9 cellular contexts compared by ENCODE assay signal in the genomic region with DNA sequence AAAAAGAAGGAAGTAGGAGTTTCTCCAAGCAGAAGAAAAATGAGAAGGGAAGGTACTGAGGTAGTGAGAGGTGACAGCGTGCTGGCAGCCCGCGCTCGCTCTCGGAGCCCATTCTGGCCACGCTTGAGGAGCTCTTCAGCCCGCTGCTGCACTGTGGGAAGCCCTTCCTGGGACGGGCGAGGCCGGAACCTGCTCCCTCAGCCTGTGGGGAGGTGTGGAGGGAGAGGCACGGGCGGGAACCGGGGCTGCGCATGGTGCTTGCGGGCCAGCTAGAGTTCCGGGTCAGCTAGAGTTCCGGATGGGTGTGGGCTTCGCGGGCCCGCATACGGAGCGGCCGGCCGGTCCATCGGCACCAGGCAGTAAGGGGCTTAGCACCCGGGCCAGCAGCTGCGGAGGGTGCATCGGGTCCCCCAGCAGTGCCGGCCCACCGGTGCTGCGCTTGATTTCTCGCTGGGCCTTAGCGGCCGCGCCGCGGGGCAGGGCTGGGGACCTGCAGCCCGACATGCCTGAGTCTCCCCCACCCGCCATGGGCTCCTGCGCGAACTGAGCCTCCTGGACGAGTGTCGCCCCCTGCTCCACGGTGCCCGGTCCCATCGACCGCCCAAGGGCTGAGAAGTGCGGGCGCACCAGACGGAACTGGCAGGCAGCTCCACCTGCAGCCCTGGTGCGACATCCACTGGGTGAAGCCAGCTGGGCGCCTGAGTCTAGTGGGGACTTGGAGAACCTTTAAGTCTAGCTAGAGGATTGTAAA. TPM values are rescaled to one million over a fixed set of nuclear protein-coding genes. Genes with fewer than 3 reads are reported as not detected.
DNase-seq lines count a peak whose midpoint lies in the region; ATAC-seq and TF ChIP-seq lines count a peak whose summit lies in the region.
"Had no signal": no experiment of that assay in that cellular context is flagged by ENCODE, and none has a peak within 500 bp of the region (broad histone marks: within the 10 kb centered on the region; RNA-seq: fewer than 3 reads in every experiment).

No MANE protein-coding gene starts in this region.

- no peaks in the 10 kb centered on the region for H3K23me2 ChIP-seq in H9 (ENCODE audit: insufficient read length, low read depth, low read length, poor library complexity, severe bottlenecking)

- no peaks in the 10 kb centered on the region for H4K20me1 ChIP-seq in H9 (ENCODE audit: control insufficient read depth, insufficient read depth, insufficient read length)

- no peaks in the 10 kb centered on the region for H3K4me1 ChIP-seq in H9 (ENCODE audit: insufficient read depth, low read length)
- H3K4me1 ChIP-seq in left lung = peaks cover 5 to 9% of the 10 kb centered on the region in 2 donors

- no peaks in the 10 kb centered on the region for H3K36me3 ChIP-seq in left lung

- intact Hi-C loops in left lung (cut with DNase I) = no loop called here

- H3K14ac ChIP-seq in H9 (ENCODE audit: insufficient read depth, low read length) = no peak overlapping the region

- H2BK15ac ChIP-seq in H9 (ENCODE audit: low read depth, low read length) = no peak overlapping the region

- WGBS in H9 (ENCODE audit: extremely low coverage, insufficient read length, low lambda C conversion rate) = no CpG with 5 or more reads among the region's 52 CpGs

- H3K4me3 ChIP-seq in left lung = peak overlapping the region; percentile 11 to 45

- DNase-seq in ACHN (peak; percentile 69), H9 (peak; percentile 39), left lung (peak; percentile 61 to 86), islet precursor cell (no peak), NK-92 (lab: John Stamatoyannopoulos, UW; ENCODE audit: unreplicated experiment) (no peak), NCI-H2107 (lab: John Stamatoyannopoulos, UW) (no peak)
- peak; percentile 44 to 55 for DNase-seq in activated T-cell treated with anti-CD3 and anti-CD28 coated beads, Interleukin-2, amount 50 U/mL, for 48 hours

- no peak overlapping the region for H2AFZ ChIP-seq in H9 (ENCODE audit: low read length)

- no peak overlapping the region for H3K27ac ChIP-seq in H9 (ENCODE audit: insufficient read length, low read depth, low read length)
- peak overlapping the region in 1 of 2 donors; percentile 23 for H3K27ac ChIP-seq in left lung

- H3K4me1 Mint-ChIP-seq in H9 = peaks cover 21 to 24% of the 10 kb centered on the region in 2 experiments

- peaks cover 12% of the 10 kb centered on the region for H3K27me3 Mint-ChIP-seq in H9 (ENCODE audit: low read depth)

- H2BK12ac ChIP-seq in H9 (ENCODE audit: insufficient read length, low read depth, low read length) = no peak overlapping the region

- no peak overlapping the region for H2BK120ac ChIP-seq in H9 (ENCODE audit: low read depth, low read length, poor library complexity, severe bottlenecking)

- H3K4me3 Mint-ChIP-seq in H9 = no peak overlapping the region

- H3K79me2 ChIP-seq in H9 (ENCODE audit: insufficient read depth, low read length) = no peaks in the 10 kb centered on the region

- TF ChIP-seq CTCF in H9 (conservative IDR thresholded peaks at IDR 0.05) (no peak), left lung (IDR thresholded peaks at IDR 0.05) (no peak)

- H3K9ac ChIP-seq in H9 (ENCODE audit: extremely low read depth, insufficient read length, low read length) = no peak overlapping the region

- H3T11ph ChIP-seq in H9 (ENCODE audit: low read length) = no peak overlapping the region

- no peak overlapping the region for H3K23ac ChIP-seq in H9 (ENCODE audit: insufficient read length, low read depth, low read length)

- H4K8ac ChIP-seq in H9 (replicated peaks; ENCODE audit: insufficient read length, low read depth, low read length) = no peak overlapping the region

- peak; percentile 91 for ATAC-seq in left lung
- no peak for ATAC-seq in GM19452 (IDR thresholded peaks at IDR 0.05; ENCODE audit: unreplicated experiment)
- ATAC-seq: Panc1 had no signal

- no peaks in the 10 kb centered on the region for H3K9me3 ChIP-seq in H9 (ENCODE audit: control insufficient read depth, low read depth, low read length)
- no peaks in the 10 kb centered on the region for H3K9me3 ChIP-seq in left lung

- no peak overlapping the region for H3K56ac ChIP-seq in H9 (ENCODE audit: insufficient read length, low read depth, low read length)

- no peaks in the 10 kb centered on the region; a peak in 1 of 5 replicates for H3K9me3 Mint-ChIP-seq in H9

- no peaks in the 10 kb centered on the region for H3K27me3 ChIP-seq in H9 (ENCODE audit: insufficient read depth, low read length)
- H3K27me3 ChIP-seq in left lung = peaks cover 11 to 37% of the 10 kb centered on the region in 2 donors

- H4K91ac ChIP-seq in H9 (ENCODE audit: insufficient read length, low read depth, low read length) = no peak overlapping the region

- H2AK5ac ChIP-seq in H9 (ENCODE audit: insufficient read length, low read length) = no peak overlapping the region

- H3K18ac ChIP-seq in H9 (ENCODE audit: insufficient read length, low read depth, low read length) = no peak overlapping the region

- H3K4ac ChIP-seq in H9 (ENCODE audit: low read depth, low read length) = no peak overlapping the region

- H3K4me2 ChIP-seq in H9 (ENCODE audit: insufficient read depth, insufficient read length, low read length) = no peak overlapping the region

- H2BK20ac ChIP-seq in H9 (ENCODE audit: low read depth, low read length, poor library complexity, severe bottlenecking) = no peak overlapping the region

- no peak overlapping the region for H4K5ac ChIP-seq in H9 (ENCODE audit: insufficient read length, low read depth, low read length)

- in situ Hi-C loops in ACHN (cut with HindIII; ENCODE audit: low pct_ligation_motif_present, low pct_unique_long_range_greater_than_20kb, low sequenced_read_pairs) = no loop called here

- peaks cover 0 to 2% (median 0%) of the 10 kb centered on the region in 3 experiments; a peak in 1 of 7 replicates for H3K36me3 Mint-ChIP-seq in H9 (ENCODE audit: insufficient read depth in 1 of 3, low read depth in 3 of 3)

- no peak overlapping the region for H2BK5ac ChIP-seq in H9 (ENCODE audit: insufficient read length, low read length)

- H3K27ac Mint-ChIP-seq in H9 = no peak overlapping the region

- H3K79me1 ChIP-seq in H9 (ENCODE audit: insufficient read depth, low read depth, low read length, poor library complexity, severe bottlenecking) = no peaks in the 10 kb centered on the region

RNA-seq across cellular contexts. Expression of a gene that starts 11.1 kb away (rescaled TPM):
- 0.07 and 0.35 TPM in 2 replicates for total RNA-seq in H9 (2021)
- under 1 TPM; 0.60 to 0.93 TPM for total RNA-seq in left lung

RNA-seq across cellular contexts. Expression of a gene that starts 31.2 kb away (rescaled TPM):
- total RNA-seq in H9 (2021) (163 and 176 TPM in 2 replicates), left lung (10 to 100 TPM; 24.9 to 43.8 TPM)

RNA-seq across cellular contexts. Expression of a gene that starts 48.0 kb away (rescaled TPM):
- 15.5 and 18.1 TPM in 2 replicates for total RNA-seq in H9 (2021)
- 10 to 100 TPM; 15.7 to 23.0 TPM for total RNA-seq in left lung

Comparison
In these comparisons a context has a peak if more than half of its experiments do, and no peak if none do; other contexts are left out.
1. DNase-seq: peak in ACHN (single experiment), H9 (single experiment), activated T-cell treated with anti-CD3 and anti-CD28 coated beads, Interleukin-2, amount 50 U/mL, for 48 hours (2 of 2) and left lung (2 of 2); none in islet precursor cell (single experiment), NK-92 (single experiment) and NCI-H2107 (single experiment).